In the genomic region with DNA sequence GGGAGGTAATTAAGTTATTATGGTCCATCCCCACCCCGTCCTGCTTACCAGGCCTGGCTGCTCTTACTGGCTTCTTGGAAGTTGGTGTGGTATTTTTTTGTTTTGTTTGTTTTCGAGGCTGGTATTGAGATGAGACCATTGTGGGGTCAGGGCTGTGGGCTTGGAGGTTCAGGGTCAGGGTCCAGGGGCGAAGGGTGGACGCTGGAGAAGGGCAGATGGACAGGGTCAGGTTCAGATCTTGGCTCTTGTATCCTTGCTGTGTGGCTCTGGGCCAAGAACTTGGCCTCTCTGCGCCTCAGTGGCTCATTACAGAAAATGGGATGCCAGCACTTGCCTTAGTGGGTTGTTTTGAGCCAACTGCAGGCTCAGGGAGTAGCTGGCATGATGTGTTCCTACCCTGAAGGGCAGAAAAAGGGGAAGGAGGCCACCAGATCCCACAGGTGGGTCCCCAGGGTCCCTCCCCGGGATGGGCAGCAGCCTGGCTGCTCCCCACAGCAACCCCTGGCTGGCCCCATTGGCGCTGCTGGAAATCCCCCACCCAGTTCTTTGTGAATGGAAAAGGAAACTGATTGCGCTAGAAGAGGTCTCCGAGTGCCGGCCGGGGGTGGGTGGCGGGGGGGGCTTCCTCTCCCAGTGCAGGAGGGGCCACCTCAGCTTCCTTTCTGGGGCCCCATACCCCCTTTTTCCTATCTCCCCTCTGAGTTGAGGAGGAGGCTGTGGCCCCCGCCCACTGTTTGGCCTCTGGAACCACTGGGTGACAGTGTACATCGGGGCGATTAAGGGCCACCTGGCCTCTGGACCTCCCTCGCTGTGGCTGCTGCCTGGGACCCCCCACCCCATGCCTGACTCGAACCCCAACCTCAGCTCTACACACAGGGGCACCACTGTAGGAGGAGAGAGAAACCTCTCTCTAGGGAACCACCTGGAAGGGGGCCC, we compare ENCODE assay signal across 8 cellular contexts. TPM values are rescaled to one million over a fixed set of nuclear protein-coding genes. Genes with fewer than 3 reads are reported as not detected.
A peak's percentile ranks its signal among the peaks of the same experiment; 100 is the strongest.
DNase-seq lines count a peak whose midpoint lies in the region; ATAC-seq and TF ChIP-seq lines count a peak whose summit lies in the region.

No MANE protein-coding gene starts in this region.

- peak overlapping the region; percentile 36; the same call in 1 of the 2 replicates for H3K4me3 ChIP-seq in ACC112 (ENCODE audit: low read depth, low read length)
- H3K4me3 ChIP-seq in transverse colon: peak overlapping the region in 1 of 4 donors; percentile 0

- no peak for TF ChIP-seq POLR2A in transverse colon (IDR thresholded peaks at IDR 0.05)

- H3K36me3 ChIP-seq in ACC112 (ENCODE audit: insufficient read depth, low read length) (peaks cover 12% of the 10 kb centered on the region), transverse colon (no peaks in the 10 kb centered on the region)

- peak overlapping the region; percentile 67 for H3K4me3 Mint-ChIP-seq in activated naive CD4-positive, alpha-beta T cell treated with anti-CD3 and anti-CD28 coated beads, Interleukin-2, amount 10 ng/mL, durations not matched to agents 7 days and 5 days
- H3K4me3 Mint-ChIP-seq in naive B cell: peak overlapping the region; percentile 80 to 94 (median 88)

- TF ChIP-seq EP300 in transverse colon (IDR thresholded peaks at IDR 0.05; ENCODE audit: low read depth): no peak

- CTCF ChIA-PET in activated naive CD4-positive, alpha-beta T cell treated with anti-CD3 and anti-CD28 coated beads, Interleukin-2, amount 10 ng/mL, durations not matched to agents 7 days and 5 days (lab: Charles Lee): interaction anchor here (0.8 to 4.3 kb wide), 10 partner anchors 13 to 34 kb away, joined by 3 to 27 read pairs (median 6); no protein-coding TSS in a partner anchor

- in situ Hi-C loops in transverse colon (cut with MboI; ENCODE audit: low pct_ligation_motif_present in 1 of 4, low pct_unique_long_range_greater_than_20kb in 1 of 4, low sequenced_read_pairs in 3 of 4): no loop called here

- peak; percentile 35 for DNase-seq in NAMALWA (ENCODE audit: low spot score)
- DNase-seq in activated naive CD4-positive, alpha-beta T cell treated with anti-CD3 and anti-CD28 coated beads, Interleukin-2, amount 10 ng/mL, durations not matched to agents 7 days and 5 days: peak; percentile 84
- peak; percentile 78 for DNase-seq in naive B cell
- DNase-seq in transverse colon: no peak
- DNase-seq in kidney glomerular epithelial cell (lab: John Stamatoyannopoulos, UW): no peak

- peaks cover 97% of the 10 kb centered on the region for H3K79me2 ChIP-seq in ACC112 (ENCODE audit: control insufficient read depth, insufficient read depth, low read length, unreplicated experiment)

- H3K27ac ChIP-seq in ACC112 (ENCODE audit: low read depth, low read length) (peak overlapping the region; percentile 94), transverse colon (peak overlapping the region; percentile 76 to 85 (median 80))

- H3K9me3 ChIP-seq in transverse colon: no peaks in the 10 kb centered on the region

- H3K4me1 ChIP-seq in ACC112 (ENCODE audit: control insufficient read depth, insufficient read depth, low read length, unreplicated experiment): peaks cover 93% of the 10 kb centered on the region
- peaks cover 73 to 100% (median 94%) of the 10 kb centered on the region in 4 donors for H3K4me1 ChIP-seq in transverse colon

- 35 to 44% methylated on average over 5 to 17 of the region's 17 CpGs for WGBS in transverse colon (ENCODE audit: low coverage in 1 of 2), 2 donors

- peaks cover 33% of the 10 kb centered on the region for H3K36me3 Mint-ChIP-seq in activated naive CD4-positive, alpha-beta T cell treated with anti-CD3 and anti-CD28 coated beads, Interleukin-2, amount 10 ng/mL, durations not matched to agents 7 days and 5 days
- no peaks in the 10 kb centered on the region for H3K36me3 Mint-ChIP-seq in naive B cell

- TF ChIP-seq CTCF in transverse colon (IDR thresholded peaks at IDR 0.05): no peak

- peaks cover 7% of the 10 kb centered on the region for H3K27me3 Mint-ChIP-seq in activated naive CD4-positive, alpha-beta T cell treated with anti-CD3 and anti-CD28 coated beads, Interleukin-2, amount 10 ng/mL, durations not matched to agents 7 days and 5 days
- no peaks in the 10 kb centered on the region for H3K27me3 Mint-ChIP-seq in naive B cell

- ATAC-seq in naive B cell (ENCODE audit: low read depth in 2 of 2): peak; percentile 24 to 29
- ATAC-seq in HG03095 (IDR thresholded peaks at IDR 0.05; ENCODE audit: unreplicated experiment): no peak
- no peak for ATAC-seq in HG02623 (IDR thresholded peaks at IDR 0.05; ENCODE audit: unreplicated experiment)

- no peaks in the 10 kb centered on the region for H3K9me3 Mint-ChIP-seq in activated naive CD4-positive, alpha-beta T cell treated with anti-CD3 and anti-CD28 coated beads, Interleukin-2, amount 10 ng/mL, durations not matched to agents 7 days and 5 days
- H3K9me3 Mint-ChIP-seq in naive B cell: no peaks in the 10 kb centered on the region

- H3K27me3 ChIP-seq in ACC112 (ENCODE audit: insufficient read depth, low read length) (no peaks in the 10 kb centered on the region), transverse colon (no peaks in the 10 kb centered on the region)

- H3K4me1 Mint-ChIP-seq in activated naive CD4-positive, alpha-beta T cell treated with anti-CD3 and anti-CD28 coated beads, Interleukin-2, amount 10 ng/mL, durations not matched to agents 7 days and 5 days: peaks cover 98% of the 10 kb centered on the region
- peaks cover 68 to 94% (median 89%) of the 10 kb centered on the region in 3 donors for H3K4me1 Mint-ChIP-seq in naive B cell

- no peak overlapping the region for H2AFZ ChIP-seq in ACC112 (ENCODE audit: low read length, unreplicated experiment)

- H3K27ac Mint-ChIP-seq in activated naive CD4-positive, alpha-beta T cell treated with anti-CD3 and anti-CD28 coated beads, Interleukin-2, amount 10 ng/mL, durations not matched to agents 7 days and 5 days: peak overlapping the region; percentile 100
- peak overlapping the region; percentile 96 to 99 (median 98) for H3K27ac Mint-ChIP-seq in naive B cell

- intact Hi-C loops in transverse colon (cut with DNase I; ENCODE audit: low total_unique reads): no loop called here

RNA-seq across cellular contexts. Expression of gene SH2B3, which starts 25.0 kb away (rescaled TPM):
- 10 to 100 TPM in 1 of 6 donors, 1 to 10 TPM in 5; 3.6 to 10.4 (median 4.5) TPM for polyA plus RNA-seq in naive B cell (ENCODE audit: low read depth in 6 of 6)
- 10 to 100 TPM; 22.3 to 99.1 (median 43.6) TPM for total RNA-seq in transverse colon

Comparison
In these comparisons a context has a peak if more than half of its experiments do, and no peak if none do; other contexts are left out.
1. DNase-seq: peak in NAMALWA (single experiment), activated naive CD4-positive, alpha-beta T cell treated with anti-CD3 and anti-CD28 coated beads, Interleukin-2, amount 10 ng/mL, durations not matched to agents 7 days and 5 days (single experiment) and naive B cell (single experiment); none in transverse colon (single experiment) and kidney glomerular epithelial cell (single experiment).
2. ATAC-seq: peak in naive B cell (2 of 2); none in HG03095 (single experiment) and HG02623 (single experiment).